Comparison of ENCODE assay signal across 27 cellular contexts in the genomic region with DNA sequence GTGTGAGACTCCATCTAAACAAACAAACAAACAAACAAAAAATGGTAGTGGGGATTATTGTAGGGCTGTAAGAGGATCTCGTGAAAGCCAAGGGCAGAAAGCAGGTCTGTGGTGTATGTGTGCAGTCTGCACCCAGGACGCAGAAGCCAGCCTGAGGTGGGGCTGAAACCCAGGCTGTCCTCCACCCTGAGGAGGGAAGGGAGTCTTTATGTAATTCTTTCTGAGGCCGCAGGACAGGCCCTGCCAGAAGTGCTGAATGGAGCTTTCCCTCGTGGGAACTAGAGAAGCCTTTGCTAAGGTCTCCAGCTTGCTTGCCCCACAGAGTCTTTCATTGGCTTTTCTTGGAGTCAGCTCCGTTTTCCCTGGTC. TPM values are rescaled to one million over a fixed set of nuclear protein-coding genes. Genes with fewer than 3 reads are reported as not detected.
"Had no signal": no experiment of that assay in that cellular context is flagged by ENCODE, and none has a peak within 500 bp of the region (broad histone marks: within the 10 kb centered on the region; RNA-seq: fewer than 3 reads in every experiment).

No MANE protein-coding gene starts in this region.

- H3K27me3 Mint-ChIP-seq: IgD-negative memory B cell had no signal

- DNase-seq: KBM-7, MV-4-11, NCI-H1048, NCI-H1105, NCI-H1417, NCI-H1436 treated with DMSO at 0.1 percent for 48 hours, NCI-H1694, NCI-H187 treated with DMSO at 0.1 percent for 48 hours, NCI-H2081, NCI-H2107, NCI-H2227 treated with DMSO at 0.1 percent for 48 hours, NCI-H524, NCI-H526 treated with DMSO at 0.1 percent for 48 hours, NCI-H748 treated with DMSO at 0.1 percent for 48 hours, Right ventricle myocardium superior, RPMI8226, SIG-M5, SW 1271, T-helper 1 cell had no signal

- H3K27ac Mint-ChIP-seq: IgD-negative memory B cell had no signal

- H3K9me3 ChIP-seq: SJSA1 had no signal

- H3K27ac ChIP-seq: SJSA1, SK-N-MC had no signal

- H3K4me1 Mint-ChIP-seq: IgD-negative memory B cell had no signal

- H3K4me3 ChIP-seq: SJSA1, SK-N-MC had no signal

- H3K36me3 ChIP-seq: SJSA1 had no signal

- H3K4me3 Mint-ChIP-seq: IgD-negative memory B cell had no signal

- H3K4me1 ChIP-seq: SJSA1 had no signal

- H3K36me3 Mint-ChIP-seq: IgD-negative memory B cell had no signal

- FAIRE-seq: RCC 7860 had no signal

RNA-seq across cellular contexts. Expression of a gene that starts 27.7 kb away (rescaled TPM):
- total RNA-seq: HT-29, LHCN-M2, MCF 10A, NCI-H460, Right ventricle myocardium superior, SJSA1 had no signal
- polyA plus RNA-seq: IgD-negative memory B cell had no signal
